Comparison of ENCODE assay signal across 1 cellular context in the genomic region with DNA sequence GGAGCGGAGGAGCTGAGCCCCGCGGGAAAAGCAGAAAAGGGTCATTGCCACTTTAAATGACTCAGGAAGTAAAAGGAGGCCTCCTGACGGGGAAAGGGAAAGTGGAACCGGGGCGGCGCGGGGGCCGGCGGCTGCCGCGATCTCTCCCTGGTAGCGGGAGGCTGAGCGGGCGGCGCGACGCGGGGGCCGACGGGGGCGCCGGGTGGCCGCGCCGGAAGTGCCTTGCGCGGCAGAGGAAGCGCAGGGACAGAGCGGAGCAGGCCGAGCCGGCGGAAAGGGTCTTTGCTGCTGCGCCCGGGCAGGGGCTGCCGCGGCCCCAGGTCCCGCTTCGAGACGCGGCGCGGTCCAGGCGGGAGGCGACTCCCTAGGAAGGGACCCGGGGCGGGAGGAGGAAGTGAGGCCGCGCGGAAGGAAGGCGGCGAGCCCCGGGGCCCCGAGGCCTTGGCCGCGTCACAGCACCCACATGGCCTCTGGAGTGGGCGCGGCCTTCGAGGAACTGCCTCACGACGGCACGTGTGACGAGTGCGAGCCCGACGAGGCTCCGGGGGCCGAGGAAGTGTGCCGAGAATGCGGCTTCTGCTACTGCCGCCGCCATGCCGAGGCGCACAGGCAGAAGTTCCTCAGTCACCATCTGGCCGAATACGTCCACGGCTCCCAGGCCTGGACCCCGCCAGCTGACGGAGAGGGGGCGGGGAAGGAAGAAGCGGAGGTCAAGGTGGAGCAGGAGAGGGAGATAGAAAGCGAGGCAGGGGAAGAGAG.
TF ChIP-seq lines count a peak whose summit lies in the region.

A gene with protein sequence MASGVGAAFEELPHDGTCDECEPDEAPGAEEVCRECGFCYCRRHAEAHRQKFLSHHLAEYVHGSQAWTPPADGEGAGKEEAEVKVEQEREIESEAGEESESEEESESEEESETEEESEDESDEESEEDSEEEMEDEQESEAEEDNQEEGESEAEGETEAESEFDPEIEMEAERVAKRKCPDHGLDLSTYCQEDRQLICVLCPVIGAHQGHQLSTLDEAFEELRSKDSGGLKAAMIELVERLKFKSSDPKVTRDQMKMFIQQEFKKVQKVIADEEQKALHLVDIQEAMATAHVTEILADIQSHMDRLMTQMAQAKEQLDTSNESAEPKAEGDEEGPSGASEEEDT (plus strand): TSS at position 127 of the 759 bp plus-strand sequence. CDS start 337 bp downstream, at position 464.

TF ChIP-seq in HepG2, 621 proteins besides CTCF, POLR2A, EP300 and RAD21 (continued from another document and continues in another):
- TF ChIP-seq, protein P1, sequence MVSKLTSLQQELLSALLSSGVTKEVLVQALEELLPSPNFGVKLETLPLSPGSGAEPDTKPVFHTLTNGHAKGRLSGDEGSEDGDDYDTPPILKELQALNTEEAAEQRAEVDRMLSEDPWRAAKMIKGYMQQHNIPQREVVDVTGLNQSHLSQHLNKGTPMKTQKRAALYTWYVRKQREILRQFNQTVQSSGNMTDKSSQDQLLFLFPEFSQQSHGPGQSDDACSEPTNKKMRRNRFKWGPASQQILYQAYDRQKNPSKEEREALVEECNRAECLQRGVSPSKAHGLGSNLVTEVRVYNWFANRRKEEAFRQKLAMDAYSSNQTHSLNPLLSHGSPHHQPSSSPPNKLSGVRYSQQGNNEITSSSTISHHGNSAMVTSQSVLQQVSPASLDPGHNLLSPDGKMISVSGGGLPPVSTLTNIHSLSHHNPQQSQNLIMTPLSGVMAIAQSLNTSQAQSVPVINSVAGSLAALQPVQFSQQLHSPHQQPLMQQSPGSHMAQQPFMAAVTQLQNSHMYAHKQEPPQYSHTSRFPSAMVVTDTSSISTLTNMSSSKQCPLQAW (CRISPR knock-in tag; IDR thresholded peaks at IDR 0.05), result peak; percentile 73; the same call in 1 of the 2 replicates
- TF ChIP-seq, protein P2, sequence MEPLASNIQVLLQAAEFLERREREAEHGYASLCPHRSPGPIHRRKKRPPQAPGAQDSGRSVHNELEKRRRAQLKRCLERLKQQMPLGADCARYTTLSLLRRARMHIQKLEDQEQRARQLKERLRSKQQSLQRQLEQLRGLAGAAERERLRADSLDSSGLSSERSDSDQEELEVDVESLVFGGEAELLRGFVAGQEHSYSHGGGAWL (CRISPR knock-in tag; IDR thresholded peaks at IDR 0.05), result peak; percentile 100
- TF ChIP-seq, protein P3, sequence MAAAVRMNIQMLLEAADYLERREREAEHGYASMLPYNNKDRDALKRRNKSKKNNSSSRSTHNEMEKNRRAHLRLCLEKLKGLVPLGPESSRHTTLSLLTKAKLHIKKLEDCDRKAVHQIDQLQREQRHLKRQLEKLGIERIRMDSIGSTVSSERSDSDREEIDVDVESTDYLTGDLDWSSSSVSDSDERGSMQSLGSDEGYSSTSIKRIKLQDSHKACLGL (CRISPR knock-in tag; IDR thresholded peaks at IDR 0.05), result peak; percentile 99
- 0 out of 2 replicates have a peak, but pooled peaks have one; percentile 34 for TF ChIP-seq ATRX (CRISPR knock-in tag; IDR thresholded peaks at IDR 0.05; ENCODE audit: borderline replicate concordance)
- peak; percentile 95 for TF ChIP-seq ZC3H13 (CRISPR knock-in tag; IDR thresholded peaks at IDR 0.05)
- TF ChIP-seq, protein P4, sequence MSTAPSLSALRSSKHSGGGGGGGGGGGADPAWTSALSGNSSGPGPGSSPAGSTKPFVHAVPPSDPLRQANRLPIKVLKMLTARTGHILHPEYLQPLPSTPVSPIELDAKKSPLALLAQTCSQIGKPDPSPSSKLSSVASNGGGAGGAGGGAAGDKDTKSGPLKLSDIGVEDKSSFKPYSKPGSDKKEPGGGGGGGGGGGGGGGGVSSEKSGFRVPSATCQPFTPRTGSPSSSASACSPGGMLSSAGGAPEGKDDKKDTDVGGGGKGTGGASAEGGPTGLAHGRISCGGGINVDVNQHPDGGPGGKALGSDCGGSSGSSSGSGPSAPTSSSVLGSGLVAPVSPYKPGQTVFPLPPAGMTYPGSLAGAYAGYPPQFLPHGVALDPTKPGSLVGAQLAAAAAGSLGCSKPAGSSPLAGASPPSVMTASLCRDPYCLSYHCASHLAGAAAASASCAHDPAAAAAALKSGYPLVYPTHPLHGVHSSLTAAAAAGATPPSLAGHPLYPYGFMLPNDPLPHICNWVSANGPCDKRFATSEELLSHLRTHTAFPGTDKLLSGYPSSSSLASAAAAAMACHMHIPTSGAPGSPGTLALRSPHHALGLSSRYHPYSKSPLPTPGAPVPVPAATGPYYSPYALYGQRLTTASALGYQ (CRISPR knock-in tag; IDR thresholded peaks at IDR 0.05), result peak; percentile 81
- TF ChIP-seq DNMT3B (CRISPR knock-in tag; conservative IDR thresholded peaks at IDR 0.05), result peak; percentile 93
- TF ChIP-seq, protein P5, sequence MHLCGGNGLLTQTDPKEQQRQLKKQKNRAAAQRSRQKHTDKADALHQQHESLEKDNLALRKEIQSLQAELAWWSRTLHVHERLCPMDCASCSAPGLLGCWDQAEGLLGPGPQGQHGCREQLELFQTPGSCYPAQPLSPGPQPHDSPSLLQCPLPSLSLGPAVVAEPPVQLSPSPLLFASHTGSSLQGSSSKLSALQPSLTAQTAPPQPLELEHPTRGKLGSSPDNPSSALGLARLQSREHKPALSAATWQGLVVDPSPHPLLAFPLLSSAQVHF (CRISPR knock-in tag; IDR thresholded peaks at IDR 0.05), result peak; percentile 99
- TF ChIP-seq, protein P6, sequence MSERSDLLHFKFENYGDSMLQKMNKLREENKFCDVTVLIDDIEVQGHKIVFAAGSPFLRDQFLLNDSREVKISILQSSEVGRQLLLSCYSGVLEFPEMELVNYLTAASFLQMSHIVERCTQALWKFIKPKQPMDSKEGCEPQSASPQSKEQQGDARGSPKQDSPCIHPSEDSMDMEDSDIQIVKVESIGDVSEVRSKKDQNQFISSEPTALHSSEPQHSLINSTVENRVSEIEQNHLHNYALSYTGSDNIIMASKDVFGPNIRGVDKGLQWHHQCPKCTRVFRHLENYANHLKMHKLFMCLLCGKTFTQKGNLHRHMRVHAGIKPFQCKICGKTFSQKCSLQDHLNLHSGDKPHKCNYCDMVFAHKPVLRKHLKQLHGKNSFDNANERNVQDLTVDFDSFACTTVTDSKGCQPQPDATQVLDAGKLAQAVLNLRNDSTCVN (CRISPR knock-in tag; IDR thresholded peaks at IDR 0.05; ENCODE audit: borderline replicate concordance), result peak; percentile 88
- TF ChIP-seq, protein P7, sequence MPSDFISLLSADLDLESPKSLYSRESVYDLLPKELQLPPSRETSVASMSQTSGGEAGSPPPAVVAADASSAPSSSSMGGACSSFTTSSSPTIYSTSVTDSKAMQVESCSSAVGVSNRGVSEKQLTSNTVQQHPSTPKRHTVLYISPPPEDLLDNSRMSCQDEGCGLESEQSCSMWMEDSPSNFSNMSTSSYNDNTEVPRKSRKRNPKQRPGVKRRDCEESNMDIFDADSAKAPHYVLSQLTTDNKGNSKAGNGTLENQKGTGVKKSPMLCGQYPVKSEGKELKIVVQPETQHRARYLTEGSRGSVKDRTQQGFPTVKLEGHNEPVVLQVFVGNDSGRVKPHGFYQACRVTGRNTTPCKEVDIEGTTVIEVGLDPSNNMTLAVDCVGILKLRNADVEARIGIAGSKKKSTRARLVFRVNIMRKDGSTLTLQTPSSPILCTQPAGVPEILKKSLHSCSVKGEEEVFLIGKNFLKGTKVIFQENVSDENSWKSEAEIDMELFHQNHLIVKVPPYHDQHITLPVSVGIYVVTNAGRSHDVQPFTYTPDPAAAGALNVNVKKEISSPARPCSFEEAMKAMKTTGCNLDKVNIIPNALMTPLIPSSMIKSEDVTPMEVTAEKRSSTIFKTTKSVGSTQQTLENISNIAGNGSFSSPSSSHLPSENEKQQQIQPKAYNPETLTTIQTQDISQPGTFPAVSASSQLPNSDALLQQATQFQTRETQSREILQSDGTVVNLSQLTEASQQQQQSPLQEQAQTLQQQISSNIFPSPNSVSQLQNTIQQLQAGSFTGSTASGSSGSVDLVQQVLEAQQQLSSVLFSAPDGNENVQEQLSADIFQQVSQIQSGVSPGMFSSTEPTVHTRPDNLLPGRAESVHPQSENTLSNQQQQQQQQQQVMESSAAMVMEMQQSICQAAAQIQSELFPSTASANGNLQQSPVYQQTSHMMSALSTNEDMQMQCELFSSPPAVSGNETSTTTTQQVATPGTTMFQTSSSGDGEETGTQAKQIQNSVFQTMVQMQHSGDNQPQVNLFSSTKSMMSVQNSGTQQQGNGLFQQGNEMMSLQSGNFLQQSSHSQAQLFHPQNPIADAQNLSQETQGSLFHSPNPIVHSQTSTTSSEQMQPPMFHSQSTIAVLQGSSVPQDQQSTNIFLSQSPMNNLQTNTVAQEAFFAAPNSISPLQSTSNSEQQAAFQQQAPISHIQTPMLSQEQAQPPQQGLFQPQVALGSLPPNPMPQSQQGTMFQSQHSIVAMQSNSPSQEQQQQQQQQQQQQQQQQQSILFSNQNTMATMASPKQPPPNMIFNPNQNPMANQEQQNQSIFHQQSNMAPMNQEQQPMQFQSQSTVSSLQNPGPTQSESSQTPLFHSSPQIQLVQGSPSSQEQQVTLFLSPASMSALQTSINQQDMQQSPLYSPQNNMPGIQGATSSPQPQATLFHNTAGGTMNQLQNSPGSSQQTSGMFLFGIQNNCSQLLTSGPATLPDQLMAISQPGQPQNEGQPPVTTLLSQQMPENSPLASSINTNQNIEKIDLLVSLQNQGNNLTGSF (CRISPR knock-in tag; IDR thresholded peaks at IDR 0.05), result peak; percentile 99
- peak; percentile 86; the same call in 1 of the 2 replicates for TF ChIP-seq ZNF775 (CRISPR knock-in tag; IDR thresholded peaks at IDR 0.05; ENCODE audit: borderline replicate concordance)
- peak; percentile 72; the same call in 1 of the 2 replicates for TF ChIP-seq GATAD1 (CRISPR knock-in tag; IDR thresholded peaks at IDR 0.05)
- TF ChIP-seq, protein P8, sequence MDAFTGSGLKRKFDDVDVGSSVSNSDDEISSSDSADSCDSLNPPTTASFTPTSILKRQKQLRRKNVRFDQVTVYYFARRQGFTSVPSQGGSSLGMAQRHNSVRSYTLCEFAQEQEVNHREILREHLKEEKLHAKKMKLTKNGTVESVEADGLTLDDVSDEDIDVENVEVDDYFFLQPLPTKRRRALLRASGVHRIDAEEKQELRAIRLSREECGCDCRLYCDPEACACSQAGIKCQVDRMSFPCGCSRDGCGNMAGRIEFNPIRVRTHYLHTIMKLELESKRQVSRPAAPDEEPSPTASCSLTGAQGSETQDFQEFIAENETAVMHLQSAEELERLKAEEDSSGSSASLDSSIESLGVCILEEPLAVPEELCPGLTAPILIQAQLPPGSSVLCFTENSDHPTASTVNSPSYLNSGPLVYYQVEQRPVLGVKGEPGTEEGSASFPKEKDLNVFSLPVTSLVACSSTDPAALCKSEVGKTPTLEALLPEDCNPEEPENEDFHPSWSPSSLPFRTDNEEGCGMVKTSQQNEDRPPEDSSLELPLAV (CRISPR knock-in tag; conservative IDR thresholded peaks at IDR 0.05; ENCODE audit: low read depth), result peak; percentile 92
- no peak for TF ChIP-seq FIP1L1 (IDR thresholded peaks at IDR 0.05; ENCODE audit: borderline replicate concordance, insufficient read depth, low read depth, low read length)
- TF ChIP-seq ZNF430 (CRISPR knock-in tag; IDR thresholded peaks at IDR 0.05), result peak; percentile 98; the same call in 1 of the 2 replicates
- peak; percentile 92 for TF ChIP-seq ETV6 (CRISPR knock-in tag; conservative IDR thresholded peaks at IDR 0.05)
- peak; percentile 96 for TF ChIP-seq HOXA5 (CRISPR knock-in tag; IDR thresholded peaks at IDR 0.05)
- peak; percentile 79; the same call in 1 of the 2 replicates for TF ChIP-seq ZNF431 (CRISPR knock-in tag; IDR thresholded peaks at IDR 0.05; ENCODE audit: borderline replicate concordance, low read depth)
- TF ChIP-seq, protein P9, sequence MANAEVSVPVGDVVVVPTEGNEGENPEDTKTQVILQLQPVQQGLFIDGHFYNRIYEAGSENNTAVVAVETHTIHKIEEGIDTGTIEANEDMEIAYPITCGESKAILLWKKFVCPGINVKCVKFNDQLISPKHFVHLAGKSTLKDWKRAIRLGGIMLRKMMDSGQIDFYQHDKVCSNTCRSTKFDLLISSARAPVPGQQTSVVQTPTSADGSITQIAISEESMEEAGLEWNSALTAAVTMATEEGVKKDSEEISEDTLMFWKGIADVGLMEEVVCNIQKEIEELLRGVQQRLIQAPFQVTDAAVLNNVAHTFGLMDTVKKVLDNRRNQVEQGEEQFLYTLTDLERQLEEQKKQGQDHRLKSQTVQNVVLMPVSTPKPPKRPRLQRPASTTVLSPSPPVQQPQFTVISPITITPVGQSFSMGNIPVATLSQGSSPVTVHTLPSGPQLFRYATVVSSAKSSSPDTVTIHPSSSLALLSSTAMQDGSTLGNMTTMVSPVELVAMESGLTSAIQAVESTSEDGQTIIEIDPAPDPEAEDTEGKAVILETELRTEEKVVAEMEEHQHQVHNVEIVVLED (CRISPR knock-in tag; IDR thresholded peaks at IDR 0.05; ENCODE audit: borderline replicate concordance), result peak; percentile 55; the same call in 1 of the 2 replicates
- TF ChIP-seq HNRNPH1 (optimal IDR thresholded peaks at IDR 0.05; ENCODE audit: low read depth, low read length), result no peak
- TF ChIP-seq RXRA (CRISPR knock-in tag; IDR thresholded peaks at IDR 0.05), result peak; percentile 84
- TF ChIP-seq, protein P10, sequence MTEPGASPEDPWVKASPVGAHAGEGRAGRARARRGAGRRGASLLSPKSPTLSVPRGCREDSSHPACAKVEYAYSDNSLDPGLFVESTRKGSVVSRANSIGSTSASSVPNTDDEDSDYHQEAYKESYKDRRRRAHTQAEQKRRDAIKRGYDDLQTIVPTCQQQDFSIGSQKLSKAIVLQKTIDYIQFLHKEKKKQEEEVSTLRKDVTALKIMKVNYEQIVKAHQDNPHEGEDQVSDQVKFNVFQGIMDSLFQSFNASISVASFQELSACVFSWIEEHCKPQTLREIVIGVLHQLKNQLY (CRISPR knock-in tag; IDR thresholded peaks at IDR 0.05), result no peak
- peak; percentile 88; the same call in 1 of the 2 replicates for TF ChIP-seq ZFP82 (CRISPR knock-in tag; IDR thresholded peaks at IDR 0.05; ENCODE audit: borderline replicate concordance)
- peak; percentile 99; the same call in 1 of the 2 replicates for TF ChIP-seq ZNF570 (CRISPR knock-in tag; IDR thresholded peaks at IDR 0.05; ENCODE audit: borderline replicate concordance)
- TF ChIP-seq MZF1 (CRISPR knock-in tag; IDR thresholded peaks at IDR 0.05; ENCODE audit: borderline replicate concordance), result no peak
- no peak for TF ChIP-seq AGO2 (optimal IDR thresholded peaks at IDR 0.05; ENCODE audit: low read depth, low read length)
- peak; percentile 80 for TF ChIP-seq JUND (CRISPR knock-in tag; IDR thresholded peaks at IDR 0.05)
- TF ChIP-seq RFXAP (CRISPR knock-in tag; IDR thresholded peaks at IDR 0.05; ENCODE audit: borderline replicate concordance), result peak; percentile 92
- peak; percentile 98 for TF ChIP-seq KLF15 (CRISPR knock-in tag; IDR thresholded peaks at IDR 0.05; ENCODE audit: borderline replicate concordance)
- TF ChIP-seq ZNF260 (CRISPR knock-in tag; IDR thresholded peaks at IDR 0.05; ENCODE audit: borderline replicate concordance, low read depth), result 0 out of 2 replicates have a peak, but pooled peaks have one; percentile 72
- TF ChIP-seq HNRNPUL1 (IDR thresholded peaks at IDR 0.05; ENCODE audit: low read depth, low read length), result no peak
- peak; percentile 76 for TF ChIP-seq DR1 (CRISPR knock-in tag; IDR thresholded peaks at IDR 0.05)
- TF ChIP-seq ZNF33A (CRISPR knock-in tag; IDR thresholded peaks at IDR 0.05; ENCODE audit: borderline replicate concordance), result no peak; the same call in 1 of the 2 replicates
- TF ChIP-seq RBAK (CRISPR knock-in tag; IDR thresholded peaks at IDR 0.05), result peak; percentile 63; the same call in 1 of the 2 replicates
- TF ChIP-seq NFE2 (CRISPR knock-in tag; IDR thresholded peaks at IDR 0.05), result peak; percentile 31; the same call in 1 of the 2 replicates
- TF ChIP-seq ZNF841 (CRISPR knock-in tag; IDR thresholded peaks at IDR 0.05; ENCODE audit: borderline replicate concordance), result peak; percentile 97
- TF ChIP-seq RFX3 (CRISPR knock-in tag; IDR thresholded peaks at IDR 0.05), result no peak
- peak; percentile 77; the same call in 1 of the 2 replicates for TF ChIP-seq STAT5B (CRISPR knock-in tag; IDR thresholded peaks at IDR 0.05)
- peak; percentile 75 for TF ChIP-seq ERF (CRISPR knock-in tag; IDR thresholded peaks at IDR 0.05)
- peak; percentile 98 for TF ChIP-seq ZSCAN12 (CRISPR knock-in tag; IDR thresholded peaks at IDR 0.05)
- TF ChIP-seq ZNF256 (CRISPR knock-in tag; conservative IDR thresholded peaks at IDR 0.05), result peak; percentile 99
- no peak for TF ChIP-seq SOX6 (IDR thresholded peaks at IDR 0.05)
- TF ChIP-seq SOX6 (CRISPR knock-in tag; IDR thresholded peaks at IDR 0.05), result no peak
